1 cellular context compared by ENCODE assay signal in the genomic region with DNA sequence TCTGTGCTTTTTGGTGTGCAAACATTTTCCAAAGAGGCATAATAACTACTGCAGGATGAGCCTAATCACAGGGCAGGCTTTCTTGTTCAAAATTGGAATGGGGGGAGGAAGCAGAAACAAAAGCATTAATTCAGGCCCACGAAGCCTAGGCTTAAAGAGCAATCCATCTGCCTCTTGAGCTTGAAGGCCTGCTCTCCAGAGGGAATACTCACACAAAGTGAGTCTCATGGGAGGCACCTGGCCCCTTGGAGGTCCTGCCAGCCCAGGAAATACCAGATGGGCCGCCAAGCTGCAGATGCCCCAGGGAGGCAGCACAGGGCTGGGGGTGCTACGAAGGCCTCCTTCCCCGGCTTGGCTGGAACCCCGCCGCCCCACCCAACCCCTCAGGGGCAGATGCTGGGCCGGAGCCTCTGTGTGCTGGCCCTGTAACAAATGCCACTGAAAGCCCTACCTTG.
TF ChIP-seq lines count a peak whose summit lies in the region.

No MANE protein-coding gene starts in this region.

TF ChIP-seq in HepG2, 621 proteins besides CTCF, POLR2A, EP300 and RAD21 (continues in another document):
- TF ChIP-seq AKAP8 (CRISPR knock-in tag; IDR thresholded peaks at IDR 0.05) (no peak), ZFP37 (CRISPR knock-in tag; IDR thresholded peaks at IDR 0.05; ENCODE audit: borderline replicate concordance) (no peak), IKZF1 (IDR thresholded peaks at IDR 0.05) (no peak), NR2F6 (IDR thresholded peaks at IDR 0.05) (no peak), NR2F6 (CRISPR knock-in tag; IDR thresholded peaks at IDR 0.05) (no peak), SMAD3 (CRISPR knock-in tag; IDR thresholded peaks at IDR 0.05) (no peak), ELF3 (CRISPR knock-in tag; IDR thresholded peaks at IDR 0.05) (no peak), NCOA2 (CRISPR knock-in tag; IDR thresholded peaks at IDR 0.05) (no peak), CBFB (CRISPR knock-in tag; IDR thresholded peaks at IDR 0.05) (no peak), EED (CRISPR knock-in tag; IDR thresholded peaks at IDR 0.05) (no peak), AHR (CRISPR knock-in tag; IDR thresholded peaks at IDR 0.05) (no peak), SOX5 (CRISPR knock-in tag; IDR thresholded peaks at IDR 0.05; ENCODE audit: borderline replicate concordance) (peak; percentile 35; the same call in 1 of the 2 replicates), ZFAT (CRISPR knock-in tag; conservative IDR thresholded peaks at IDR 0.05) (no peak), ZNF17 (CRISPR knock-in tag; IDR thresholded peaks at IDR 0.05) (no peak), ZNF782 (CRISPR knock-in tag; IDR thresholded peaks at IDR 0.05; ENCODE audit: borderline replicate concordance) (no peak), ZMYM2 (CRISPR knock-in tag; IDR thresholded peaks at IDR 0.05) (no peak), TGIF2 (CRISPR knock-in tag; IDR thresholded peaks at IDR 0.05) (no peak), TMF1 (CRISPR knock-in tag; IDR thresholded peaks at IDR 0.05; ENCODE audit: low read depth) (no peak), TAF15 (IDR thresholded peaks at IDR 0.05; ENCODE audit: low read depth, low read length, poor library complexity, severe bottlenecking) (no peak), RFX3 (CRISPR knock-in tag; IDR thresholded peaks at IDR 0.05) (no peak), ZNF34 (CRISPR knock-in tag; IDR thresholded peaks at IDR 0.05; ENCODE audit: borderline replicate concordance) (no peak), ZNF589 (CRISPR knock-in tag; conservative IDR thresholded peaks at IDR 0.05) (no peak), SOX6 (IDR thresholded peaks at IDR 0.05) (no peak), SOX6 (CRISPR knock-in tag; IDR thresholded peaks at IDR 0.05) (peak; percentile 57), GTF3A (CRISPR knock-in tag; conservative IDR thresholded peaks at IDR 0.05) (no peak), SOX13 (IDR thresholded peaks at IDR 0.05) (no peak), SOX13 (CRISPR knock-in tag; conservative IDR thresholded peaks at IDR 0.05 in 1 of 2, IDR thresholded peaks at IDR 0.05 in 1 of 2) (peak in 1 of 2 experiments; percentile 52; a peak in 2 of 4 replicates), ZNF652 (CRISPR knock-in tag; IDR thresholded peaks at IDR 0.05; ENCODE audit: borderline replicate concordance, low read depth) (no peak), ZNF773 (CRISPR knock-in tag; IDR thresholded peaks at IDR 0.05; ENCODE audit: borderline replicate concordance) (no peak), SETDB1 (CRISPR knock-in tag; IDR thresholded peaks at IDR 0.05; ENCODE audit: borderline replicate concordance) (no peak), ZNF124 (CRISPR knock-in tag; IDR thresholded peaks at IDR 0.05) (no peak)
- TF ChIP-seq, protein P1, sequence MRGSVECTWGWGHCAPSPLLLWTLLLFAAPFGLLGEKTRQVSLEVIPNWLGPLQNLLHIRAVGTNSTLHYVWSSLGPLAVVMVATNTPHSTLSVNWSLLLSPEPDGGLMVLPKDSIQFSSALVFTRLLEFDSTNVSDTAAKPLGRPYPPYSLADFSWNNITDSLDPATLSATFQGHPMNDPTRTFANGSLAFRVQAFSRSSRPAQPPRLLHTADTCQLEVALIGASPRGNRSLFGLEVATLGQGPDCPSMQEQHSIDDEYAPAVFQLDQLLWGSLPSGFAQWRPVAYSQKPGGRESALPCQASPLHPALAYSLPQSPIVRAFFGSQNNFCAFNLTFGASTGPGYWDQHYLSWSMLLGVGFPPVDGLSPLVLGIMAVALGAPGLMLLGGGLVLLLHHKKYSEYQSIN (CRISPR knock-in tag; IDR thresholded peaks at IDR 0.05; ENCODE audit: borderline replicate concordance): no peak
- TF ChIP-seq, protein P2, sequence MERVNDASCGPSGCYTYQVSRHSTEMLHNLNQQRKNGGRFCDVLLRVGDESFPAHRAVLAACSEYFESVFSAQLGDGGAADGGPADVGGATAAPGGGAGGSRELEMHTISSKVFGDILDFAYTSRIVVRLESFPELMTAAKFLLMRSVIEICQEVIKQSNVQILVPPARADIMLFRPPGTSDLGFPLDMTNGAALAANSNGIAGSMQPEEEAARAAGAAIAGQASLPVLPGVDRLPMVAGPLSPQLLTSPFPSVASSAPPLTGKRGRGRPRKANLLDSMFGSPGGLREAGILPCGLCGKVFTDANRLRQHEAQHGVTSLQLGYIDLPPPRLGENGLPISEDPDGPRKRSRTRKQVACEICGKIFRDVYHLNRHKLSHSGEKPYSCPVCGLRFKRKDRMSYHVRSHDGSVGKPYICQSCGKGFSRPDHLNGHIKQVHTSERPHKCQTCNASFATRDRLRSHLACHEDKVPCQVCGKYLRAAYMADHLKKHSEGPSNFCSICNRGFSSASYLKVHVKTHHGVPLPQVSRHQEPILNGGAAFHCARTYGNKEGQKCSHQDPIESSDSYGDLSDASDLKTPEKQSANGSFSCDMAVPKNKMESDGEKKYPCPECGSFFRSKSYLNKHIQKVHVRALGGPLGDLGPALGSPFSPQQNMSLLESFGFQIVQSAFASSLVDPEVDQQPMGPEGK (CRISPR knock-in tag; IDR thresholded peaks at IDR 0.05): 0 out of 2 replicates have a peak, but pooled peaks have one; percentile 29
- TF ChIP-seq, protein P3, sequence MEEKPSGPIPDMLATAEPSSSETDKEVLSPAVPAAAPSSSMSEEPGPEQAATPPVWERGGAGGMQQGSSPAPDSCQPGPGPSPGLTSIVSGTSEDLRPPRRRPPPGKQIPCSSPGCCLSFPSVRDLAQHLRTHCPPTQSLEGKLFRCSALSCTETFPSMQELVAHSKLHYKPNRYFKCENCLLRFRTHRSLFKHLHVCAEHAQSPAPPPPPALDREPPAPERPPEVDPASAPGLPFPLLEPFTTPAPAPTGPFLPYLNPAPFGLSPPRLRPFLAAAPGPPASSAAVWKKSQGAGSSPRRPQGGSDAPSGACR (CRISPR knock-in tag; IDR thresholded peaks at IDR 0.05): no peak
- TF ChIP-seq, protein P4, sequence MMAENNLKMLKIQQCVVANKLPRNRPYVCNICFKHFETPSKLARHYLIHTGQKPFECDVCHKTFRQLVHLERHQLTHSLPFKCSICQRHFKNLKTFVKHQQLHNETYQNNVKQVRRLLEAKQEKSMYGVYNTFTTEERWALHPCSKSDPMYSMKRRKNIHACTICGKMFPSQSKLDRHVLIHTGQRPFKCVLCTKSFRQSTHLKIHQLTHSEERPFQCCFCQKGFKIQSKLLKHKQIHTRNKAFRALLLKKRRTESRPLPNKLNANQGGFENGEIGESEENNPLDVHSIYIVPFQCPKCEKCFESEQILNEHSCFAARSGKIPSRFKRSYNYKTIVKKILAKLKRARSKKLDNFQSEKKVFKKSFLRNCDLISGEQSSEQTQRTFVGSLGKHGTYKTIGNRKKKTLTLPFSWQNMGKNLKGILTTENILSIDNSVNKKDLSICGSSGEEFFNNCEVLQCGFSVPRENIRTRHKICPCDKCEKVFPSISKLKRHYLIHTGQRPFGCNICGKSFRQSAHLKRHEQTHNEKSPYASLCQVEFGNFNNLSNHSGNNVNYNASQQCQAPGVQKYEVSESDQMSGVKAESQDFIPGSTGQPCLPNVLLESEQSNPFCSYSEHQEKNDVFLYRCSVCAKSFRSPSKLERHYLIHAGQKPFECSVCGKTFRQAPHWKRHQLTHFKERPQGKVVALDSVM (CRISPR knock-in tag; IDR thresholded peaks at IDR 0.05): peak; percentile 39
- TF ChIP-seq, protein P5, sequence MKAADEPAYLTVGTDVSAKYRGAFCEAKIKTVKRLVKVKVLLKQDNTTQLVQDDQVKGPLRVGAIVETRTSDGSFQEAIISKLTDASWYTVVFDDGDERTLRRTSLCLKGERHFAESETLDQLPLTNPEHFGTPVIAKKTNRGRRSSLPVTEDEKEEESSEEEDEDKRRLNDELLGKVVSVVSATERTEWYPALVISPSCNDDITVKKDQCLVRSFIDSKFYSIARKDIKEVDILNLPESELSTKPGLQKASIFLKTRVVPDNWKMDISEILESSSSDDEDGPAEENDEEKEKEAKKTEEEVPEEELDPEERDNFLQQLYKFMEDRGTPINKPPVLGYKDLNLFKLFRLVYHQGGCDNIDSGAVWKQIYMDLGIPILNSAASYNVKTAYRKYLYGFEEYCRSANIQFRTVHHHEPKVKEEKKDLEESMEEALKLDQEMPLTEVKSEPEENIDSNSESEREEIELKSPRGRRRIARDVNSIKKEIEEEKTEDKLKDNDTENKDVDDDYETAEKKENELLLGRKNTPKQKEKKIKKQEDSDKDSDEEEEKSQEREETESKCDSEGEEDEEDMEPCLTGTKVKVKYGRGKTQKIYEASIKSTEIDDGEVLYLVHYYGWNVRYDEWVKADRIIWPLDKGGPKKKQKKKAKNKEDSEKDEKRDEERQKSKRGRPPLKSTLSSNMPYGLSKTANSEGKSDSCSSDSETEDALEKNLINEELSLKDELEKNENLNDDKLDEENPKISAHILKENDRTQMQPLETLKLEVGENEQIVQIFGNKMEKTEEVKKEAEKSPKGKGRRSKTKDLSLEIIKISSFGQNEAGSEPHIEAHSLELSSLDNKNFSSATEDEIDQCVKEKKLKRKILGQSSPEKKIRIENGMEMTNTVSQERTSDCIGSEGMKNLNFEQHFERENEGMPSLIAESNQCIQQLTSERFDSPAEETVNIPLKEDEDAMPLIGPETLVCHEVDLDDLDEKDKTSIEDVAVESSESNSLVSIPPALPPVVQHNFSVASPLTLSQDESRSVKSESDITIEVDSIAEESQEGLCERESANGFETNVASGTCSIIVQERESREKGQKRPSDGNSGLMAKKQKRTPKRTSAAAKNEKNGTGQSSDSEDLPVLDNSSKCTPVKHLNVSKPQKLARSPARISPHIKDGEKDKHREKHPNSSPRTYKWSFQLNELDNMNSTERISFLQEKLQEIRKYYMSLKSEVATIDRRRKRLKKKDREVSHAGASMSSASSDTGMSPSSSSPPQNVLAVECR (CRISPR knock-in tag; IDR thresholded peaks at IDR 0.05; ENCODE audit: borderline replicate concordance): no peak
- TF ChIP-seq, protein P6, sequence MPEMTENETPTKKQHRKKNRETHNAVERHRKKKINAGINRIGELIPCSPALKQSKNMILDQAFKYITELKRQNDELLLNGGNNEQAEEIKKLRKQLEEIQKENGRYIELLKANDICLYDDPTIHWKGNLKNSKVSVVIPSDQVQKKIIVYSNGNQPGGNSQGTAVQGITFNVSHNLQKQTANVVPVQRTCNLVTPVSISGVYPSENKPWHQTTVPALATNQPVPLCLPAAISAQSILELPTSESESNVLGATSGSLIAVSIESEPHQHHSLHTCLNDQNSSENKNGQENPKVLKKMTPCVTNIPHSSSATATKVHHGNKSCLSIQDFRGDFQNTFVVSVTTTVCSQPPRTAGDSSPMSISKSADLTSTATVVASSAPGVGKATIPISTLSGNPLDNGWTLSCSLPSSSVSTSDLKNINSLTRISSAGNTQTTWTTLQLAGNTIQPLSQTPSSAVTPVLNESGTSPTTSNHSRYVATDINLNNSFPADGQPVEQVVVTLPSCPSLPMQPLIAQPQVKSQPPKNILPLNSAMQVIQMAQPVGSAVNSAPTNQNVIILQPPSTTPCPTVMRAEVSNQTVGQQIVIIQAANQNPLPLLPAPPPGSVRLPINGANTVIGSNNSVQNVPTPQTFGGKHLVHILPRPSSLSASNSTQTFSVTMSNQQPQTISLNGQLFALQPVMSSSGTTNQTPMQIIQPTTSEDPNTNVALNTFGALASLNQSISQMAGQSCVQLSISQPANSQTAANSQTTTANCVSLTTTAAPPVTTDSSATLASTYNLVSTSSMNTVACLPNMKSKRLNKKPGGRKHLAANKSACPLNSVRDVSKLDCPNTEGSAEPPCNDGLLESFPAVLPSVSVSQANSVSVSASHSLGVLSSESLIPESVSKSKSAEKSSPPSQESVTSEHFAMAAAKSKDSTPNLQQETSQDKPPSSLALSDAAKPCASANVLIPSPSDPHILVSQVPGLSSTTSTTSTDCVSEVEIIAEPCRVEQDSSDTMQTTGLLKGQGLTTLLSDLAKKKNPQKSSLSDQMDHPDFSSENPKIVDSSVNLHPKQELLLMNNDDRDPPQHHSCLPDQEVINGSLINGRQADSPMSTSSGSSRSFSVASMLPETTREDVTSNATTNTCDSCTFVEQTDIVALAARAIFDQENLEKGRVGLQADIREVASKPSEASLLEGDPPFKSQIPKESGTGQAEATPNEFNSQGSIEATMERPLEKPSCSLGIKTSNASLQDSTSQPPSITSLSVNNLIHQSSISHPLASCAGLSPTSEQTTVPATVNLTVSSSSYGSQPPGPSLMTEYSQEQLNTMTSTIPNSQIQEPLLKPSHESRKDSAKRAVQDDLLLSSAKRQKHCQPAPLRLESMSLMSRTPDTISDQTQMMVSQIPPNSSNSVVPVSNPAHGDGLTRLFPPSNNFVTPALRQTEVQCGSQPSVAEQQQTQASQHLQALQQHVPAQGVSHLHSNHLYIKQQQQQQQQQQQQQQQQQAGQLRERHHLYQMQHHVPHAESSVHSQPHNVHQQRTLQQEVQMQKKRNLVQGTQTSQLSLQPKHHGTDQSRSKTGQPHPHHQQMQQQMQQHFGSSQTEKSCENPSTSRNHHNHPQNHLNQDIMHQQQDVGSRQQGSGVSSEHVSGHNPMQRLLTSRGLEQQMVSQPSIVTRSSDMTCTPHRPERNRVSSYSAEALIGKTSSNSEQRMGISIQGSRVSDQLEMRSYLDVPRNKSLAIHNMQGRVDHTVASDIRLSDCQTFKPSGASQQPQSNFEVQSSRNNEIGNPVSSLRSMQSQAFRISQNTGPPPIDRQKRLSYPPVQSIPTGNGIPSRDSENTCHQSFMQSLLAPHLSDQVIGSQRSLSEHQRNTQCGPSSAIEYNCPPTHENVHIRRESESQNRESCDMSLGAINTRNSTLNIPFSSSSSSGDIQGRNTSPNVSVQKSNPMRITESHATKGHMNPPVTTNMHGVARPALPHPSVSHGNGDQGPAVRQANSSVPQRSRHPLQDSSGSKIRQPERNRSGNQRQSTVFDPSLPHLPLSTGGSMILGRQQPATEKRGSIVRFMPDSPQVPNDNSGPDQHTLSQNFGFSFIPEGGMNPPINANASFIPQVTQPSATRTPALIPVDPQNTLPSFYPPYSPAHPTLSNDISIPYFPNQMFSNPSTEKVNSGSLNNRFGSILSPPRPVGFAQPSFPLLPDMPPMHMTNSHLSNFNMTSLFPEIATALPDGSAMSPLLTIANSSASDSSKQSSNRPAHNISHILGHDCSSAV (CRISPR knock-in tag; IDR thresholded peaks at IDR 0.05; ENCODE audit: borderline replicate concordance): no peak
- TF ChIP-seq, protein P7, sequence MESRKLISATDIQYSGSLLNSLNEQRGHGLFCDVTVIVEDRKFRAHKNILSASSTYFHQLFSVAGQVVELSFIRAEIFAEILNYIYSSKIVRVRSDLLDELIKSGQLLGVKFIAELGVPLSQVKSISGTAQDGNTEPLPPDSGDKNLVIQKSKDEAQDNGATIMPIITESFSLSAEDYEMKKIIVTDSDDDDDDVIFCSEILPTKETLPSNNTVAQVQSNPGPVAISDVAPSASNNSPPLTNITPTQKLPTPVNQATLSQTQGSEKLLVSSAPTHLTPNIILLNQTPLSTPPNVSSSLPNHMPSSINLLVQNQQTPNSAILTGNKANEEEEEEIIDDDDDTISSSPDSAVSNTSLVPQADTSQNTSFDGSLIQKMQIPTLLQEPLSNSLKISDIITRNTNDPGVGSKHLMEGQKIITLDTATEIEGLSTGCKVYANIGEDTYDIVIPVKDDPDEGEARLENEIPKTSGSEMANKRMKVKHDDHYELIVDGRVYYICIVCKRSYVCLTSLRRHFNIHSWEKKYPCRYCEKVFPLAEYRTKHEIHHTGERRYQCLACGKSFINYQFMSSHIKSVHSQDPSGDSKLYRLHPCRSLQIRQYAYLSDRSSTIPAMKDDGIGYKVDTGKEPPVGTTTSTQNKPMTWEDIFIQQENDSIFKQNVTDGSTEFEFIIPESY (CRISPR knock-in tag; IDR thresholded peaks at IDR 0.05): 0 out of 2 replicates have a peak, but pooled peaks have one; percentile 30
- TF ChIP-seq, protein P8, sequence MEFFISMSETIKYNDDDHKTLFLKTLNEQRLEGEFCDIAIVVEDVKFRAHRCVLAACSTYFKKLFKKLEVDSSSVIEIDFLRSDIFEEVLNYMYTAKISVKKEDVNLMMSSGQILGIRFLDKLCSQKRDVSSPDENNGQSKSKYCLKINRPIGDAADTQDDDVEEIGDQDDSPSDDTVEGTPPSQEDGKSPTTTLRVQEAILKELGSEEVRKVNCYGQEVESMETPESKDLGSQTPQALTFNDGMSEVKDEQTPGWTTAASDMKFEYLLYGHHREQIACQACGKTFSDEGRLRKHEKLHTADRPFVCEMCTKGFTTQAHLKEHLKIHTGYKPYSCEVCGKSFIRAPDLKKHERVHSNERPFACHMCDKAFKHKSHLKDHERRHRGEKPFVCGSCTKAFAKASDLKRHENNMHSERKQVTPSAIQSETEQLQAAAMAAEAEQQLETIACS (CRISPR knock-in tag; IDR thresholded peaks at IDR 0.05): no peak
